In the genomic region with DNA sequence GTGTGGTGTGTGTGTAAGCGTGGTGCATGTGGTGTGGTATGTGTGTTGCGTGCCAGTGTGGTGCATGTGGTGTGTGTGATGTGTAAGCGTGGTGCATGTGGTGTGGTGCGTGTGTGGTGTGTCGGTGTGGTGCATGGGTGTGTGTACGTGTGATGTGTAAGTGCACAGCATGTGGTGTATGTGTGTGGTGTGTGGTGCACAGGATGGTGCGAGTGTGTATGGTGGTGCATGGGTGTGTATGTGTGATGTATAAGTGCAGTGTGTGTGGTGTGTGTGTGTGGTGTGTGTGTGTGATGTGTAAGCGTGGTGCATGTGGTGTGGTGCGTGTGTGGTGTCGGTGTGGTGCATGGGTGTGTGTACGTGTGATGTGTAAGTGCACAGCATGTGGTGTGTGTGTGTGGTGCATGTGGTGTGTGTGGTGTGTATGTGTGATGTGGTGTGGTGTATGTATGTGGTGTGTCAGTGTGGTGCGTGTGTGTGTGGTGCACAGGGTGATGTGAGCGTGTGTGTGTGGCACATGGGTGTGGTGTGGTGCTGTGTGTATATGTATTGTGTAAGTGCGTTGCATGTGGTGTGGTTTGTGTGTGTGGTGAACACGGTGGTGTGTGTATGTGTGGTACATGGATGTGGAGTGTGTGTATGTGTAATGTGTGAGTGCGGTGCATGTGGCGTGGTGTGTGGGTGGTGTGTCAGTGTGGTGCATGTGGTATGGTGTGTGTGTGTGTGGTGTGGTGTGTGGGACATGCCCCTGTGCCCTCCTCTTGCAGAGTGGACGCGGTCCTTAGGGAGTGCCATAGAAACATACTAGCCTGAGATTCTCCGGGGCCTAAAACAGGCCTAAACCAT, we compare ENCODE assay signal across 9 cellular contexts. TPM values are rescaled to one million over a fixed set of nuclear protein-coding genes. Genes with fewer than 3 reads are reported as not detected.
DNase-seq lines count a peak whose midpoint lies in the region; ATAC-seq, FAIRE-seq and TF ChIP-seq lines count a peak whose summit lies in the region.
"Had no signal": no experiment of that assay in that cellular context is flagged by ENCODE, and none has a peak within 500 bp of the region (broad histone marks: within the 10 kb centered on the region; RNA-seq: fewer than 3 reads in every experiment).

No MANE protein-coding gene starts in this region.

- FAIRE-seq in astrocyte (lab: Jason Lieb, UNC): no peak

- no peaks in the 10 kb centered on the region for H3K36me3 ChIP-seq in astrocyte (ENCODE audit: insufficient read depth, low read length)

- H3K9me3 ChIP-seq in astrocyte (ENCODE audit: insufficient read depth, low read depth, low read length): no peaks in the 10 kb centered on the region
- H3K9me3 ChIP-seq: psoas muscle had no signal

- H3K9me3 Mint-ChIP-seq in CD14-positive monocyte: peaks cover 0 to 3% (median 0%) of the 10 kb centered on the region in 7 donors
- no peaks in the 10 kb centered on the region for H3K9me3 Mint-ChIP-seq in HFFc6
- peaks cover 3% of the 10 kb centered on the region for H3K9me3 Mint-ChIP-seq in astrocyte (ENCODE audit: unreplicated experiment)
- no peaks in the 10 kb centered on the region for H3K9me3 Mint-ChIP-seq in natural killer cell treated with Interleukin-12 subunit alpha and Interleukin-12 subunit beta and Interleukin-15 and Interleukin-18, amount 100 ng/mL, for 72 hours

- H3K4me3 Mint-ChIP-seq in CD14-positive monocyte: peak overlapping the region; percentile 61 to 76
- peak overlapping the region; percentile 7; the same call in 1 of the 2 replicates for H3K4me3 Mint-ChIP-seq in HFFc6
- peak overlapping the region; percentile 51 for H3K4me3 Mint-ChIP-seq in astrocyte (ENCODE audit: unreplicated experiment)
- peak overlapping the region; percentile 61 for H3K4me3 Mint-ChIP-seq in natural killer cell treated with Interleukin-12 subunit alpha and Interleukin-12 subunit beta and Interleukin-15 and Interleukin-18, amount 100 ng/mL, for 72 hours

- H3K79me2 ChIP-seq in astrocyte (ENCODE audit: insufficient read depth, low read length): peaks cover 32% of the 10 kb centered on the region

- peaks cover 24% of the 10 kb centered on the region for H3K4me1 Mint-ChIP-seq in CD14-positive monocyte
- H3K4me1 Mint-ChIP-seq in HFFc6 (ENCODE audit: low read depth): peaks cover 68% of the 10 kb centered on the region
- peaks cover 23% of the 10 kb centered on the region for H3K4me1 Mint-ChIP-seq in astrocyte (ENCODE audit: low read depth, unreplicated experiment)
- peaks cover 11 to 16% of the 10 kb centered on the region in 2 donors for H3K4me1 Mint-ChIP-seq in natural killer cell treated with Interleukin-12 subunit alpha and Interleukin-12 subunit beta and Interleukin-15 and Interleukin-18, amount 100 ng/mL, for 72 hours (ENCODE audit: low read depth in 2 of 2)

- H3K9ac ChIP-seq in astrocyte (ENCODE audit: low read length): no peak overlapping the region

- H3K27ac Mint-ChIP-seq in CD14-positive monocyte (peak overlapping the region in 1 of 7 donors; percentile 24), HFFc6 (peak overlapping the region; percentile 49), astrocyte (ENCODE audit: unreplicated experiment) (no peak overlapping the region)
- H3K27ac Mint-ChIP-seq in natural killer cell treated with Interleukin-12 subunit alpha and Interleukin-12 subunit beta and Interleukin-15 and Interleukin-18, amount 100 ng/mL, for 72 hours: no peak overlapping the region

- TF ChIP-seq CTCF in CD14-positive monocyte (IDR thresholded peaks at IDR 0.05) (no peak), HFFc6 (IDR thresholded peaks at IDR 0.05) (no peak), astrocyte (IDR thresholded peaks at IDR 0.05; ENCODE audit: insufficient read depth, low read depth, low read length) (no peak)

- peaks cover under 1 to 9% of the 10 kb centered on the region in 2 donors for H3K36me3 Mint-ChIP-seq in CD14-positive monocyte
- H3K36me3 Mint-ChIP-seq in HFFc6 (ENCODE audit: low read depth): peaks cover 5% of the 10 kb centered on the region; the same call in 1 of the 2 replicates
- peaks cover 5% of the 10 kb centered on the region for H3K36me3 Mint-ChIP-seq in astrocyte (ENCODE audit: low read depth, unreplicated experiment)
- no peaks in the 10 kb centered on the region for H3K36me3 Mint-ChIP-seq in natural killer cell treated with Interleukin-12 subunit alpha and Interleukin-12 subunit beta and Interleukin-15 and Interleukin-18, amount 100 ng/mL, for 72 hours

- intact Hi-C loops in CD14-positive monocyte (cut with micrococcal nuclease): no loop called here

- no peak overlapping the region for H3K27ac ChIP-seq in astrocyte (ENCODE audit: low read depth, low read length)

- no peak overlapping the region for H3K4me3 ChIP-seq in astrocyte (ENCODE audit: insufficient read depth, low read depth, low read length)

- peak overlapping the region; percentile 85 for H3K4me2 ChIP-seq in astrocyte (ENCODE audit: low read length)

- H3K4me1 ChIP-seq in astrocyte (ENCODE audit: insufficient read depth, low read length): peaks cover 41% of the 10 kb centered on the region

- ATAC-seq in natural killer cell treated with Interleukin-12 subunit alpha and Interleukin-12 subunit beta and Interleukin-15 and Interleukin-18, amount 100 ng/mL, for 72 hours: no peak
- ATAC-seq in HG02588 (IDR thresholded peaks at IDR 0.05; ENCODE audit: unreplicated experiment): no peak

- H3K27me3 ChIP-seq in astrocyte (ENCODE audit: insufficient read depth, low read length): no peaks in the 10 kb centered on the region

- H3K27me3 Mint-ChIP-seq in CD14-positive monocyte (ENCODE audit: low read depth in 3 of 3): peaks cover 4 to 16% (median 9%) of the 10 kb centered on the region in 3 donors
- H3K27me3 Mint-ChIP-seq in HFFc6 (ENCODE audit: insufficient read depth): no peaks in the 10 kb centered on the region; the same call in 1 of the 2 replicates
- H3K27me3 Mint-ChIP-seq in astrocyte (ENCODE audit: low read depth, unreplicated experiment): peaks cover 12% of the 10 kb centered on the region
- H3K27me3 Mint-ChIP-seq in natural killer cell treated with Interleukin-12 subunit alpha and Interleukin-12 subunit beta and Interleukin-15 and Interleukin-18, amount 100 ng/mL, for 72 hours: peaks cover 10 to 43% of the 10 kb centered on the region in 2 donors

- DNase-seq in CD14-positive monocyte (ENCODE audit: low spot score) (no peak), HFFc6 (no peak), astrocyte (ENCODE audit: low read depth) (no peak), UCSD-AML1 (lab: John Stamatoyannopoulos, UW; ENCODE audit: unreplicated experiment) (no peak), NCI-H226 (no peak)
- no peak for DNase-seq in natural killer cell treated with Interleukin-12 subunit alpha and Interleukin-12 subunit beta and Interleukin-15 and Interleukin-18, amount 100 ng/mL, for 72 hours (ENCODE audit: low spot score)
- DNase-seq in activated CD4-positive, CD25-positive, alpha-beta regulatory T cell treated with anti-CD3 and anti-CD28 coated beads, Interleukin-2, amount 50 U/mL, for 72 hours: no peak

- peaks cover 28% of the 10 kb centered on the region for H4K20me1 ChIP-seq in astrocyte (ENCODE audit: insufficient read depth, low read length)

- H2AFZ ChIP-seq in astrocyte (ENCODE audit: low read depth, low read length): peak overlapping the region; percentile 86

RNA-seq across cellular contexts. Expression of a gene that starts 1.1 kb away (rescaled TPM):
- polyA plus RNA-seq in CD14-positive monocyte: 1 to 10 TPM; 1.4 to 3.8 TPM
- total RNA-seq in HFFc6 (2021; fragmentation: NEBNext Ultra II Directional; extraction: Animal tissue kit (Norgen Biotek cat#: 25700)): 10 to 100 TPM; 14.4 to 19.9 (median 17.2) TPM
- total RNA-seq in astrocyte: 6.7 and 8.3 TPM in 2 replicates
- total RNA-seq in natural killer cell treated with Interleukin-12 subunit alpha and Interleukin-12 subunit beta and Interleukin-15 and Interleukin-18, amount 100 ng/mL, for 72 hours: 1 to 10 TPM; 1.4 to 2.2 TPM

RNA-seq across cellular contexts. Expression of a gene that starts 55.3 kb away (rescaled TPM):
- polyA plus RNA-seq in CD14-positive monocyte: 1 to 10 TPM; 4.7 to 7.2 TPM
- 10 to 100 TPM; 16.6 to 19.5 (median 18.9) TPM for total RNA-seq in HFFc6 (2021; fragmentation: NEBNext Ultra II Directional; extraction: Animal tissue kit (Norgen Biotek cat#: 25700))
- total RNA-seq in astrocyte: 18.3 and 20.5 TPM in 2 replicates
- total RNA-seq in natural killer cell treated with Interleukin-12 subunit alpha and Interleukin-12 subunit beta and Interleukin-15 and Interleukin-18, amount 100 ng/mL, for 72 hours: 10 to 100 TPM; 13.0 to 20.4 TPM

Comparison
In these comparisons a context has a peak if more than half of its experiments do, and no peak if none do; other contexts are left out.
1. H3K4me3 Mint-ChIP-seq: peak in every context shown above with its lines; median percentile 68 in CD14-positive monocyte; 61 in natural killer cell treated with Interleukin-12 subunit alpha and Interleukin-12 subunit beta and Interleukin-15 and Interleukin-18, amount 100 ng/mL, for 72 hours; 51 in astrocyte; 7 in HFFc6.